In the genomic region with DNA sequence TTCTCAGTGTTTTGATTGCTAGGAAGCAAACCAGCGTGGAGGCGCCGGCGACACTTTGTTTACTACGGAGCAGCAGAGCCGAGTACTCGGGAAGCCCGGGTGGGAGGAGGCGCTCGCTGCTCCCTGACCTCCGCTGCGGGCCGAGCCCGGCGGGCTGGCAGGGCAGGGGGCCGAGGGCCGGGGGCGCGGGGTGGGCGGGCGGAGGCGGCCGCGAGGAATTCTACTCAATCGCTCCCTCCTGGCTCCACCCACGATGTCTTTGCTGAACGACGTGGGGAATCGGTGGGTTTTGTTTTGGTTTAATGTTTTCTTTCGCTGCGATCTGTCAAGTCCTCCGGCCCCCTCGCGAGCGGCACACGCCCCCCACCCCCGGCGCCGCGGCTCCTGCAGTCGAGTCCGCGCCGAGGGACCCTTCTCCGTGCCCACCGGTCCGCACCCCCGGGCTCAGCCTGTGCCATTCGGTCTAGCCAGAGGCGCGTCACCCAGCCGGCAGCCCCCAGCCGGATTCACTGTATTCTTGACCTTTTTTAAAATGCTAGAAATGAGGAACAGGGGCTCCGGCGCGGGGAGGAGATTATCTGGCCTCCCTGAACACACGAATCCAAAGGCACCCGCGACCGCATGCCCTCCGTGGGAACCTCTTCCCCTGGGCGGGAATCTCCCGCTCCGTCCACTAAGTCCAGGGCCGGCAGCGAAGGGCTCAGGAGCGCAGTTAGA, we compare ENCODE assay signal across 9 cellular contexts. TPM values are rescaled to one million over a fixed set of nuclear protein-coding genes. Genes with fewer than 3 reads are reported as not detected.
DNase-seq lines count a peak whose midpoint lies in the region; ATAC-seq, FAIRE-seq and TF ChIP-seq lines count a peak whose summit lies in the region.
"Had no signal": no experiment of that assay in that cellular context is flagged by ENCODE, and none has a peak within 500 bp of the region (broad histone marks: within the 10 kb centered on the region; RNA-seq: fewer than 3 reads in every experiment).

No MANE protein-coding gene starts in this region.

- no peaks in the 10 kb centered on the region for H3K36me3 ChIP-seq in bronchial epithelial cell (ENCODE audit: control insufficient read depth, insufficient read depth, low read length)

- H3K27me3 ChIP-seq in bronchial epithelial cell (ENCODE audit: control insufficient read depth, insufficient read depth, low read length), result no peaks in the 10 kb centered on the region

- peak; percentile 18 for ATAC-seq in HG02798 (IDR thresholded peaks at IDR 0.05; ENCODE audit: poor library complexity, unreplicated experiment)

- H3K4me3 ChIP-seq in bronchial epithelial cell (ENCODE audit: low read depth, low read length), result peak overlapping the region; percentile 98

- TF ChIP-seq CTCF in bronchial epithelial cell (IDR thresholded peaks at IDR 0.05; ENCODE audit: insufficient read depth, low read length, severe bottlenecking), result no peak

- peak; percentile 41 for DNase-seq in NCI-H2196 treated with DMSO at 0.1 percent for 48 hours (lab: John Stamatoyannopoulos, UW; ENCODE audit: unreplicated experiment)
- no peak for DNase-seq in NCI-H2196 (lab: John Stamatoyannopoulos, UW; ENCODE audit: unreplicated experiment)
- DNase-seq in SK-N-DZ (ENCODE audit: low spot score), result peak; percentile 66
- DNase-seq in bronchial epithelial cell (ENCODE audit: low read depth), result no peak
- DNase-seq in kidney glomerular epithelial cell (lab: John Stamatoyannopoulos, UW), result peak; percentile 57
- peak; percentile 23 for DNase-seq in stimulated activated CD4-positive, alpha-beta T cell treated with anti-CD3 and anti-CD28 coated beads, Interleukin-4, amount 100 ng/mL, for 24 hours
- no peak for DNase-seq in cerebellar cortex (ENCODE audit: low spot score)

- no peak for FAIRE-seq in bronchial epithelial cell (lab: Jason Lieb, UNC)
- FAIRE-seq: endometrium had no signal

RNA-seq across cellular contexts. Expression of gene FOXO1, which starts 0.6 kb away (rescaled TPM):
- 0.42 TPM in 2 replicates for polyA plus RNA-seq in SK-N-DZ (2014; cell fraction: cytosol; rRNA removed)
- 0.17 and 0.37 TPM in 2 replicates for polyA plus RNA-seq in SK-N-DZ (2014; cell fraction: nucleus; rRNA removed)
- 7.6 and 12.2 TPM in 2 replicates for total RNA-seq in bronchial epithelial cell

Comparison
In these comparisons a context has a peak if more than half of its experiments do, and no peak if none do; other contexts are left out.
1. DNase-seq: peak in NCI-H2196 treated with DMSO at 0.1 percent for 48 hours (single experiment), SK-N-DZ (single experiment), kidney glomerular epithelial cell (single experiment) and stimulated activated CD4-positive, alpha-beta T cell treated with anti-CD3 and anti-CD28 coated beads, Interleukin-4, amount 100 ng/mL, for 24 hours (single experiment); none in NCI-H2196 (single experiment), bronchial epithelial cell (single experiment) and cerebellar cortex (single experiment).